Comparison of ENCODE assay signal across 12 cellular contexts in genomic region chr11:13368041-13368446, GRCh38.
DNase-seq lines count a peak whose midpoint lies in the region; ATAC-seq lines count a peak whose summit lies in the region.
"Had no signal": no experiment of that assay in that cellular context is flagged by ENCODE, and none has a peak within 500 bp of the region (broad histone marks: within the 10 kb centered on the region; RNA-seq: fewer than 3 reads in every experiment).

No MANE protein-coding gene starts in this region.

- DNase-seq in activated T-cell treated with anti-CD3 and anti-CD28 coated beads, Interleukin-2, amount 50 U/mL, for 72 hours, result no peak
- no peak for DNase-seq in activated T-cell treated with anti-CD3 and anti-CD28 coated beads, Interleukin-2, amount 50 U/mL, for 1 hour
- peak; percentile 3 for DNase-seq in amniotic stem cell (lab: John Stamatoyannopoulos, UW)
- DNase-seq in head of caudate nucleus, result peak in 24 of 42 donors; percentile 18 to 79 (median 52)
- DNase-seq in SHP77 treated with DMSO at 0.1 percent for 48 hours (lab: John Stamatoyannopoulos, UW), result no peak
- no peak for DNase-seq in effector CD4-positive, alpha-beta T cell
- no peak for DNase-seq in DMS53 (lab: John Stamatoyannopoulos, UW)
- DNase-seq: activated CD4-positive, CD25-positive, alpha-beta regulatory T cell; body of pancreas; midbrain had no signal

- intact Hi-C loops in head of caudate nucleus (cut with DNase I), result no loop called here

- ATAC-seq in activated T-cell treated with anti-CD3 and anti-CD28 coated beads, Interleukin-2, amount 50 U/mL, for 72 hours (replicated peaks in 1 of 2), result no peak
- ATAC-seq: body of pancreas had no signal

- H3K27ac Mint-ChIP-seq in activated T-cell treated with anti-CD3 and anti-CD28 coated beads, Interleukin-2, amount 50 U/mL, for 72 hours, result peak overlapping the region; percentile 43

- H3K9me3 Mint-ChIP-seq in activated T-cell treated with anti-CD3 and anti-CD28 coated beads, Interleukin-2, amount 50 U/mL, for 72 hours, result no peaks in the 10 kb centered on the region

- peak overlapping the region; percentile 54 for H3K27ac ChIP-seq in temporal lobe (ENCODE audit: low read depth, low read length)
- H3K27ac ChIP-seq: body of pancreas, tibial nerve had no signal

- H3K4me1 Mint-ChIP-seq in activated T-cell treated with anti-CD3 and anti-CD28 coated beads, Interleukin-2, amount 50 U/mL, for 72 hours (ENCODE audit: low read depth), result no peaks in the 10 kb centered on the region

- no peaks in the 10 kb centered on the region for H3K27me3 Mint-ChIP-seq in activated T-cell treated with anti-CD3 and anti-CD28 coated beads, Interleukin-2, amount 50 U/mL, for 72 hours (ENCODE audit: low read depth)

- H3K4me3 Mint-ChIP-seq in activated T-cell treated with anti-CD3 and anti-CD28 coated beads, Interleukin-2, amount 50 U/mL, for 72 hours, result no peak overlapping the region

- H3K36me3 Mint-ChIP-seq in activated T-cell treated with anti-CD3 and anti-CD28 coated beads, Interleukin-2, amount 50 U/mL, for 72 hours (ENCODE audit: insufficient read depth in 2 of 2), result peaks cover 0 to 1% of the 10 kb centered on the region in 2 donors

Comparison
In these comparisons a context has a peak if more than half of its experiments do, and no peak if none do; other contexts are left out.
1. DNase-seq: peak in amniotic stem cell (single experiment) and head of caudate nucleus (24 of 42); none in activated T-cell treated with anti-CD3 and anti-CD28 coated beads, Interleukin-2, amount 50 U/mL, for 72 hours (0 of 2), activated T-cell treated with anti-CD3 and anti-CD28 coated beads, Interleukin-2, amount 50 U/mL, for 1 hour (single experiment), SHP77 treated with DMSO at 0.1 percent for 48 hours (single experiment), effector CD4-positive, alpha-beta T cell (single experiment) and DMS53 (single experiment).